24 cellular contexts compared by ENCODE assay signal in the genomic region with DNA sequence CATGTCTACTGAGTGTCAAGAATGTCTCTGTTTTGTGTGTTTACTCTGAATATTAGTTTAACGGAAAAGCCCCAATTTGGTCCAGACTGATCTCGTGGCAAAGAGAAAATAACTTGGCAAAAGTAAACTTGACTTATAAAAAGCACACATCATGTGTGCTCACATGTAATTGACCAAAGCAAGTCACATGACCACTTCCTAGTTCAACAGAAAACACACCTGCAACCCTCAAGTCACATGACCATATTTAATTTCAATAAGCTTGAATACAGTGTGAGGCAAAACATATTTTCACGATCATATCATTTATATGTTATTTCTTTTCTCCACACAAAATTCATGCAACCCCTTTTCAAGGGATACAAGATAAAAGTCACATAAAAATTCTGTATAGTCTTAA.
"Had no signal": no experiment of that assay in that cellular context is flagged by ENCODE, and none has a peak within 500 bp of the region (broad histone marks: within the 10 kb centered on the region; RNA-seq: fewer than 3 reads in every experiment).

No MANE protein-coding gene starts in this region.

- H3K36me3 Mint-ChIP-seq: activated naive CD4-positive, alpha-beta T cell treated with anti-CD3 and anti-CD28 coated beads, Interleukin-2, amount 50 U/mL, for 24 hours; brain; WTC11 had no signal

- H3K27ac ChIP-seq: SK-N-MC had no signal

- H3K27ac Mint-ChIP-seq: activated CD8-positive, alpha-beta T cell treated with anti-CD3 and anti-CD28 coated beads, Interleukin-2, amount 10 ng/mL, durations not matched to agents 7 days and 5 days; activated naive CD4-positive, alpha-beta T cell treated with anti-CD3 and anti-CD28 coated beads, Interleukin-2, amount 50 U/mL, for 24 hours; activated naive CD8-positive, alpha-beta T cell treated with anti-CD3 and anti-CD28 coated beads, Interleukin-2, amount 50 U/mL, for 24 hours; brain; T-helper 1 cell treated with Interleukin-12 subunit alpha and Interleukin-12 subunit beta and Interleukin-4 antibody, amounts not matched to agents 30 μg/mL and 1 μg/mL, for 36 hours; WTC11 had no signal

- FAIRE-seq: astrocyte had no signal

- H3K27me3 Mint-ChIP-seq: activated naive CD4-positive, alpha-beta T cell treated with anti-CD3 and anti-CD28 coated beads, Interleukin-2, amount 50 U/mL, for 24 hours; activated naive CD8-positive, alpha-beta T cell treated with anti-CD3 and anti-CD28 coated beads, Interleukin-2, amount 50 U/mL, for 24 hours; brain; central memory CD8-positive, alpha-beta T cell had no signal

- H3K9me3 Mint-ChIP-seq: activated naive CD8-positive, alpha-beta T cell treated with anti-CD3 and anti-CD28 coated beads, Interleukin-2, amount 50 U/mL, for 24 hours had no signal

- H3K4me3 Mint-ChIP-seq: activated CD8-positive, alpha-beta T cell treated with anti-CD3 and anti-CD28 coated beads, Interleukin-2, amount 10 ng/mL, durations not matched to agents 7 days and 5 days; activated naive CD4-positive, alpha-beta T cell treated with anti-CD3 and anti-CD28 coated beads, Interleukin-2, amount 50 U/mL, for 24 hours; activated naive CD8-positive, alpha-beta T cell treated with anti-CD3 and anti-CD28 coated beads, Interleukin-2, amount 50 U/mL, for 24 hours; brain; central memory CD8-positive, alpha-beta T cell; T-helper 1 cell treated with Interleukin-12 subunit alpha and Interleukin-12 subunit beta and Interleukin-4 antibody, amounts not matched to agents 30 μg/mL and 1 μg/mL, for 36 hours; WTC11 had no signal

- H3K4me1 Mint-ChIP-seq: activated naive CD4-positive, alpha-beta T cell treated with anti-CD3 and anti-CD28 coated beads, Interleukin-2, amount 50 U/mL, for 24 hours; activated naive CD8-positive, alpha-beta T cell treated with anti-CD3 and anti-CD28 coated beads, Interleukin-2, amount 50 U/mL, for 24 hours; brain; central memory CD8-positive, alpha-beta T cell had no signal

- ATAC-seq: activated CD8-positive, alpha-beta T cell treated with anti-CD3 and anti-CD28 coated beads, Interleukin-2, amount 10 ng/mL, durations not matched to agents 7 days and 5 days; activated naive CD8-positive, alpha-beta T cell treated with anti-CD3 and anti-CD28 coated beads, Interleukin-2, amount 50 U/mL, for 24 hours; Right ventricle myocardium inferior; WTC11 had no signal

- H3K4me3 ChIP-seq: SK-N-MC had no signal

- DNase-seq: activated CD4-positive, alpha-beta T cell treated with anti-CD3 and anti-CD28 coated beads for 48 hours; activated CD4-positive, alpha-beta T cell treated with anti-CD3 and anti-CD28 coated beads, Interleukin-2, amount 50 U/mL, for 4 hours; activated CD4-positive, CD25-positive, alpha-beta regulatory T cell treated with anti-CD3 and anti-CD28 coated beads, Interleukin-2, amount 50 U/mL, for 72 hours; activated CD8-positive, alpha-beta memory T cell treated with anti-CD3 and anti-CD28 coated beads, Interleukin-2, amount 50 U/mL, for 48 hours; activated CD8-positive, alpha-beta T cell treated with anti-CD3 and anti-CD28 coated beads, Interleukin-2, amount 10 ng/mL, durations not matched to agents 7 days and 5 days; activated naive CD4-positive, alpha-beta T cell; activated naive CD8-positive, alpha-beta T cell treated with anti-CD3 and anti-CD28 coated beads, Interleukin-2, amount 50 U/mL, for 24 hours; activated T-cell treated with anti-CD3 and anti-CD28 coated beads, Interleukin-2, amount 50 U/mL, for 1 hour; amygdala; cortex of kidney; MV-4-11; NCI-H1105 treated with DMSO at 0.1 percent for 48 hours; NCI-H1436 treated with DMSO at 0.1 percent for 48 hours; NCI-H187; NCI-H2081; NCI-H510A treated with DMSO at 0.1 percent for 48 hours had no signal
